1 cellular context compared by ENCODE assay signal in the genomic region with DNA sequence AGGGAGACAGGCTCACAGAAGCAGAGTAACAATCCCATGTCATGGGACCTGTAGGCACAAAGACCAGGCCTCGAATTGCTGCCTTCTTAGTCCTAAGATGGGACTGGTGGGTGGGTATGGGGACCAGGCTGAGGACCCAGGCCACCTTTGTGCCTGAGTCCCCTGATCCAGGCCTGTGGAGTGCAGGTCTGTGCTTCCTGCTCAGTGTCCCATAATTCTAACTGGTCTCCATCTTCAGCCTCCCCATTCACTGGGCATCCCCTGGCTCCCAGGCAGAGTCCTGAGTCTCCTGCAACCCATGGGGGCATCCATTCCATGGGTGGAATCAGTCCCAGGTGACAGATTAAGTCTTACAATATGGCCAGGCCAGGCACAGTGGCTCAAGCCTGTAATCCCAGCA.
TF ChIP-seq lines count a peak whose summit lies in the region.

No MANE protein-coding gene starts in this region.

TF ChIP-seq in GM12878, 131 proteins besides CTCF, POLR2A, EP300 and RAD21 (continued from another document):
- TF ChIP-seq, protein P1, sequence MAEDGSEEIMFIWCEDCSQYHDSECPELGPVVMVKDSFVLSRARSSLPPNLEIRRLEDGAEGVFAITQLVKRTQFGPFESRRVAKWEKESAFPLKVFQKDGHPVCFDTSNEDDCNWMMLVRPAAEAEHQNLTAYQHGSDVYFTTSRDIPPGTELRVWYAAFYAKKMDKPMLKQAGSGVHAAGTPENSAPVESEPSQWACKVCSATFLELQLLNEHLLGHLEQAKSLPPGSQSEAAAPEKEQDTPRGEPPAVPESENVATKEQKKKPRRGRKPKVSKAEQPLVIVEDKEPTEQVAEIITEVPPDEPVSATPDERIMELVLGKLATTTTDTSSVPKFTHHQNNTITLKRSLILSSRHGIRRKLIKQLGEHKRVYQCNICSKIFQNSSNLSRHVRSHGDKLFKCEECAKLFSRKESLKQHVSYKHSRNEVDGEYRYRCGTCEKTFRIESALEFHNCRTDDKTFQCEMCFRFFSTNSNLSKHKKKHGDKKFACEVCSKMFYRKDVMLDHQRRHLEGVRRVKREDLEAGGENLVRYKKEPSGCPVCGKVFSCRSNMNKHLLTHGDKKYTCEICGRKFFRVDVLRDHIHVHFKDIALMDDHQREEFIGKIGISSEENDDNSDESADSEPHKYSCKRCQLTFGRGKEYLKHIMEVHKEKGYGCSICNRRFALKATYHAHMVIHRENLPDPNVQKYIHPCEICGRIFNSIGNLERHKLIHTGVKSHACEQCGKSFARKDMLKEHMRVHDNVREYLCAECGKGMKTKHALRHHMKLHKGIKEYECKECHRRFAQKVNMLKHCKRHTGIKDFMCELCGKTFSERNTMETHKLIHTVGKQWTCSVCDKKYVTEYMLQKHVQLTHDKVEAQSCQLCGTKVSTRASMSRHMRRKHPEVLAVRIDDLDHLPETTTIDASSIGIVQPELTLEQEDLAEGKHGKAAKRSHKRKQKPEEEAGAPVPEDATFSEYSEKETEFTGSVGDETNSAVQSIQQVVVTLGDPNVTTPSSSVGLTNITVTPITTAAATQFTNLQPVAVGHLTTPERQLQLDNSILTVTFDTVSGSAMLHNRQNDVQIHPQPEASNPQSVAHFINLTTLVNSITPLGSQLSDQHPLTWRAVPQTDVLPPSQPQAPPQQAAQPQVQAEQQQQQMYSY (CRISPR knock-in tag; IDR thresholded peaks at IDR 0.05) = no peak
- TF ChIP-seq TBL1XR1 (IDR thresholded peaks at IDR 0.05; ENCODE audit: low read depth, low read length) = no peak
- no peak for TF ChIP-seq POLR2AphosphoS5 (IDR thresholded peaks at IDR 0.05; ENCODE audit: low read length)
- TF ChIP-seq, protein P2, sequence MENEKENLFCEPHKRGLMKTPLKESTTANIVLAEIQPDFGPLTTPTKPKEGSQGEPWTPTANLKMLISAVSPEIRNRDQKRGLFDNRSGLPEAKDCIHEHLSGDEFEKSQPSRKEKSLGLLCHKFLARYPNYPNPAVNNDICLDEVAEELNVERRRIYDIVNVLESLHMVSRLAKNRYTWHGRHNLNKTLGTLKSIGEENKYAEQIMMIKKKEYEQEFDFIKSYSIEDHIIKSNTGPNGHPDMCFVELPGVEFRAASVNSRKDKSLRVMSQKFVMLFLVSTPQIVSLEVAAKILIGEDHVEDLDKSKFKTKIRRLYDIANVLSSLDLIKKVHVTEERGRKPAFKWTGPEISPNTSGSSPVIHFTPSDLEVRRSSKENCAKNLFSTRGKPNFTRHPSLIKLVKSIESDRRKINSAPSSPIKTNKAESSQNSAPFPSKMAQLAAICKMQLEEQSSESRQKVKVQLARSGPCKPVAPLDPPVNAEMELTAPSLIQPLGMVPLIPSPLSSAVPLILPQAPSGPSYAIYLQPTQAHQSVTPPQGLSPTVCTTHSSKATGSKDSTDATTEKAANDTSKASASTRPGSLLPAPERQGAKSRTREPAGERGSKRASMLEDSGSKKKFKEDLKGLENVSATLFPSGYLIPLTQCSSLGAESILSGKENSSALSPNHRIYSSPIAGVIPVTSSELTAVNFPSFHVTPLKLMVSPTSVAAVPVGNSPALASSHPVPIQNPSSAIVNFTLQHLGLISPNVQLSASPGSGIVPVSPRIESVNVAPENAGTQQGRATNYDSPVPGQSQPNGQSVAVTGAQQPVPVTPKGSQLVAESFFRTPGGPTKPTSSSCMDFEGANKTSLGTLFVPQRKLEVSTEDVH (IDR thresholded peaks at IDR 0.05; ENCODE audit: low read depth, partially characterized antibody) = no peak
- no peak for TF ChIP-seq CHD4 (IDR thresholded peaks at IDR 0.05)
- TF ChIP-seq, protein P3, sequence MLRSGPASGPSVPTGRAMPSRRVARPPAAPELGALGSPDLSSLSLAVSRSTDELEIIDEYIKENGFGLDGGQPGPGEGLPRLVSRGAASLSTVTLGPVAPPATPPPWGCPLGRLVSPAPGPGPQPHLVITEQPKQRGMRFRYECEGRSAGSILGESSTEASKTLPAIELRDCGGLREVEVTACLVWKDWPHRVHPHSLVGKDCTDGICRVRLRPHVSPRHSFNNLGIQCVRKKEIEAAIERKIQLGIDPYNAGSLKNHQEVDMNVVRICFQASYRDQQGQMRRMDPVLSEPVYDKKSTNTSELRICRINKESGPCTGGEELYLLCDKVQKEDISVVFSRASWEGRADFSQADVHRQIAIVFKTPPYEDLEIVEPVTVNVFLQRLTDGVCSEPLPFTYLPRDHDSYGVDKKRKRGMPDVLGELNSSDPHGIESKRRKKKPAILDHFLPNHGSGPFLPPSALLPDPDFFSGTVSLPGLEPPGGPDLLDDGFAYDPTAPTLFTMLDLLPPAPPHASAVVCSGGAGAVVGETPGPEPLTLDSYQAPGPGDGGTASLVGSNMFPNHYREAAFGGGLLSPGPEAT (IDR thresholded peaks at IDR 0.05; ENCODE audit: low read depth) = no peak
- no peak for TF ChIP-seq POLR2AphosphoS2 (IDR thresholded peaks at IDR 0.05; ENCODE audit: low read depth, low read length)
- TF ChIP-seq KDM1A (IDR thresholded peaks at IDR 0.05; ENCODE audit: borderline replicate concordance) = no peak
